Comparison of ENCODE assay signal across 16 cellular contexts in the genomic region with DNA sequence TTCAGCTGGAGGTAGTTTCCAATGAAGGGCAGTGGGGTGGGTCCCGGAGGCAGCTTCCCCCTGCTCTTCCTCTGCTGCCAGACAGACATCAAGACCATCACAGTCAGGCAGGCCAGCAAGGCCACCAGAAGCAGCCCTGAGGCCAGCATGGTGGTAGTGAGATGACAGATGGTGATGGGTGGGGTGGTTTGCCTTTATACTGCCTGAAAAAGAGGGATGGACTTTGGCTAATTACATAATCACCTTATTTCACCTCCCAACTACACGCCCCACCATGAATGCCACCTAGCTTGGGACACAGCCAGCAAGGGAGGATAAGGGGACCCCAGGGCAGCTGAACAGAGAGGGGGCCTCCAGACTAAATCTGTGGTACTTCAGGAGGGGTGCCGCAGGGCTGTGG. TPM values are rescaled to one million over a fixed set of nuclear protein-coding genes. Genes with fewer than 3 reads are reported as not detected.
DNase-seq lines count a peak whose midpoint lies in the region; ATAC-seq and TF ChIP-seq lines count a peak whose summit lies in the region.
"Not testable (repeated sequence)": the region's sequence is repeated elsewhere in the genome, so short reads cannot be mapped to it uniquely, and the experiment has no call there.
"Had no signal": no experiment of that assay in that cellular context is flagged by ENCODE, and none has a peak within 500 bp of the region (broad histone marks: within the 10 kb centered on the region; RNA-seq: fewer than 3 reads in every experiment).

A gene with protein sequence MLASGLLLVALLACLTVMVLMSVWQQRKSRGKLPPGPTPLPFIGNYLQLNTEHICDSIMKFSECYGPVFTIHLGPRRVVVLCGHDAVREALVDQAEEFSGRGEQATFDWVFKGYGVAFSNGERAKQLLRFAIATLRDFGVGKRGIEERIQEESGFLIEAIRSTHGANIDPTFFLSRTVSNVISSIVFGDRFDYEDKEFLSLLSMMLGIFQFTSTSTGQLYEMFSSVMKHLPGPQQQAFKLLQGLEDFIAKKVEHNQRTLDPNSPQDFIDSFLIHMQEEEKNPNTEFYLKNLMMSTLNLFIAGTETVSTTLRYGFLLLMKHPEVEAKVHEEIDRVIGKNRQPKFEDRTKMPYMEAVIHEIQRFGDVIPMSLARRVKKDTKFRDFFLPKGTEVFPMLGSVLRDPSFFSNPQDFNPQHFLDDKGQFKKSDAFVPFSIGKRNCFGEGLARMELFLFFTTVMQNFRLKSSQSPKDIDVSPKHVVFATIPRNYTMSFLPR (minus strand): TSS at position 170 of the 400 bp plus-strand sequence. CDS start 21 bp downstream, at position 149.

- not testable (repeated sequence) for H3K4me1 ChIP-seq in right lobe of liver

- not testable (repeated sequence) for H3K4me3 Mint-ChIP-seq in central memory CD8-positive, alpha-beta T cell; naive thymus-derived CD8-positive, alpha-beta T cell

- peaks cover 55% of the 10 kb centered on the region for H3K27me3 Mint-ChIP-seq in central memory CD8-positive, alpha-beta T cell
- H3K27me3 Mint-ChIP-seq in naive thymus-derived CD8-positive, alpha-beta T cell: peaks cover 13 to 43% (median 30%) of the 10 kb centered on the region in 5 donors

- peak within 1 kb of the TSS; percentile 38 for H3K27ac Mint-ChIP-seq in central memory CD8-positive, alpha-beta T cell (ENCODE audit: low read depth)
- H3K27ac Mint-ChIP-seq in naive thymus-derived CD8-positive, alpha-beta T cell: peak within 1 kb of the TSS in 6 of 10 donors; percentile 3 to 85 (median 18)

- H3K27me3 ChIP-seq in WERI-Rb-1 (ENCODE audit: insufficient read depth, low read depth, severe bottlenecking); right lobe of liver: not testable (repeated sequence)

- not testable (repeated sequence) for H3K36me3 Mint-ChIP-seq in central memory CD8-positive, alpha-beta T cell (ENCODE audit: insufficient read depth); naive thymus-derived CD8-positive, alpha-beta T cell

- not testable (repeated sequence) for ATAC-seq in central memory CD8-positive, alpha-beta T cell (replicated peaks; ENCODE audit: extremely low read depth, poor library complexity, severe bottlenecking); naive thymus-derived CD8-positive, alpha-beta T cell
- peak; percentile 76 for ATAC-seq in left colon
- peak; percentile 31 to 40 (median 34) for ATAC-seq in right lobe of liver

- not testable (repeated sequence) for H3K27ac ChIP-seq in WERI-Rb-1
- peak within 1 kb of the TSS in 1 of 3 donors; percentile 65 for H3K27ac ChIP-seq in right lobe of liver

- POLR2A ChIA-PET in naive thymus-derived CD8-positive, alpha-beta T cell (lab: Charles Lee): not testable (repeated sequence)

- TF ChIP-seq CTCF in WERI-Rb-1 (IDR thresholded peaks at IDR 0.05; ENCODE audit: low read depth, low read length); right lobe of liver (IDR thresholded peaks at IDR 0.05): not testable (repeated sequence)

- not testable (repeated sequence) for TF ChIP-seq POLR2A in right lobe of liver (IDR thresholded peaks at IDR 0.05)

- H3K36me3 ChIP-seq in WERI-Rb-1, right lobe of liver: not testable (repeated sequence)

- intact Hi-C loops in left colon (cut with DNase I, micrococcal nuclease); right lobe of liver (cut with DNase I): not testable (repeated sequence)

- not testable (repeated sequence) for H3K9me3 Mint-ChIP-seq in central memory CD8-positive, alpha-beta T cell; naive thymus-derived CD8-positive, alpha-beta T cell

- WGBS in right lobe of liver (ENCODE audit: insufficient coverage, low coverage, low lambda C conversion rate, missing lambda C conversion rate): 100% methylated on average over 1 of the region's 3 CpGs

- H3K9me3 ChIP-seq in WERI-Rb-1 (ENCODE audit: severe bottlenecking); right lobe of liver: not testable (repeated sequence)

- H3K4me1 Mint-ChIP-seq in central memory CD8-positive, alpha-beta T cell: not testable (repeated sequence)
- peaks cover 0 to 10% (median 3%) of the 10 kb centered on the region in 4 donors for H3K4me1 Mint-ChIP-seq in naive thymus-derived CD8-positive, alpha-beta T cell

- peak; percentile 49 for DNase-seq in HuH-7 (ENCODE audit: low spot score)
- DNase-seq in WERI-Rb-1: peak; percentile 33
- DNase-seq in central memory CD8-positive, alpha-beta T cell (ENCODE audit: low spot score in 2 of 2); naive thymus-derived CD8-positive, alpha-beta T cell: not testable (repeated sequence)
- DNase-seq in left colon: peak in 1 of 2 donors; percentile 6
- peak in 1 of 3 donors; percentile 56 for DNase-seq in right lobe of liver

- H3K4me3 ChIP-seq in WERI-Rb-1 (ENCODE audit: low read depth, low read length): not testable (repeated sequence)
- peak within 1 kb of the TSS in 2 of 3 donors; percentile 18 to 53 for H3K4me3 ChIP-seq in right lobe of liver

RNA-seq across cellular contexts. Expression of the gene that starts here (rescaled TPM):
- not detected for total RNA-seq in left colon
- total RNA-seq in right lobe of liver: 1,000 to 10,000 TPM in 1 of 6 experiments, 100 to 1,000 TPM in 2, 10 to 100 TPM in 1, 1 to 10 TPM in 2; 2.5 to 2,068 (median 134) TPM
- not detected for total RNA-seq in naive thymus-derived CD8-positive, alpha-beta T cell
- polyA plus RNA-seq in naive thymus-derived CD8-positive, alpha-beta T cell: not detected
- total RNA-seq: Calu3; CD4-positive, alpha-beta T cell; CD8-positive, alpha-beta memory T cell; Daoy; G401; GM23338; H4; H9 had no signal
- polyA plus RNA-seq: A549; CD14-positive monocyte; CD8-positive, alpha-beta memory T cell; GM23338 had no signal

Comparison
In these comparisons a context has a peak if more than half of its experiments do, and no peak if none do; other contexts are left out.
1. Peak in ATAC-seq in left colon; RNA of the gene not detected or under 1 TPM.